ENCODE assay signal across 1 cellular context in genomic region chr1:30904962-30905335, GRCh38.
TF ChIP-seq lines count a peak whose summit lies in the region.

No MANE protein-coding gene starts in this region.

TF ChIP-seq in GM23338, 12 proteins besides CTCF, POLR2A, EP300 and RAD21 (continued from another document):
- TF ChIP-seq ZNF462 (CRISPR knock-in tag; IDR thresholded peaks at IDR 0.05) = no peak
- no peak for TF ChIP-seq POLR2AphosphoS5 (IDR thresholded peaks at IDR 0.05; ENCODE audit: low read depth)
